Comparison of ENCODE assay signal across 26 cellular contexts in the genomic region with DNA sequence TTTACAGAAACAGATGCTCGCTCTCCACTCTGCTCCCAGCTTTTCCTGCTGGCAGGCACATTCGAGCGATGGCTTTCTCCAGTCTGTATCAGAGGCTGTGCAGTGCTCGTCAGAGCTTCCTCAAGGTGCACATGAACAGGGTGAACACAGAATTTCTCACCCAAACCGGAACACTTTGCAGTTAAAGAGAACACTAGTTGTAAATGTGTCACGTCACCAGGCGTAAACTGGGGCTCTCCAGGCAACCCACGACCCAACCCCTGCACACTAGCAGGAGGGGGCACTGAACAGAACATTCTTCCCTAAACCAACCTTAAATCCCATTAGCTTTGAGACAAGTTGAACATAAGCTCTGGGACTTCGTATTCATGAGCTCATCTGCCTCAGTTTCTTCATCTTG.
"Had no signal": no experiment of that assay in that cellular context is flagged by ENCODE, and none has a peak within 500 bp of the region (broad histone marks: within the 10 kb centered on the region; RNA-seq: fewer than 3 reads in every experiment).

No MANE protein-coding gene starts in this region.

- H3K36me3 ChIP-seq: Peyer's patch, SJSA1 had no signal

- H3K4me2 ChIP-seq: KMS-11, SK-N-SH had no signal

- DNase-seq: Karpas-422, MM.1S, MV-4-11, NCI-H1092, NCI-H1105, NCI-H1417 treated with DMSO at 0.1 percent for 48 hours, NCI-H1436 treated with DMSO at 0.1 percent for 48 hours, NCI-H1694 treated with DMSO at 0.1 percent for 48 hours, NCI-H187 treated with DMSO at 0.1 percent for 48 hours, NCI-H2029, NCI-H2081, NCI-H2227 treated with DMSO at 0.1 percent for 48 hours, NCI-H345, NCI-H446, NCI-H510A treated with DMSO at 0.1 percent for 48 hours, NCI-H524 treated with DMSO at 0.1 percent for 48 hours, NCI-H526 treated with DMSO at 0.1 percent for 48 hours, NCI-H774, Peyer's patch, Right ventricle myocardium superior, RPMI8226, SHP77 treated with DMSO at 0.1 percent for 48 hours, SK-N-SH, SW 1271 had no signal

- H3K4me1 ChIP-seq: Peyer's patch, SJSA1 had no signal

- H3K4me3 ChIP-seq: Peyer's patch, SJSA1 had no signal

- H3K27me3 ChIP-seq: Peyer's patch, SJSA1 had no signal

- H3K9me3 ChIP-seq: Peyer's patch, SJSA1, SK-N-SH had no signal

- H3K9ac ChIP-seq: KMS-11, SK-N-SH had no signal

- H3K27ac ChIP-seq: KMS-11, Peyer's patch, SJSA1 had no signal
